Comparison of ENCODE assay signal across 8 cellular contexts in the genomic region with DNA sequence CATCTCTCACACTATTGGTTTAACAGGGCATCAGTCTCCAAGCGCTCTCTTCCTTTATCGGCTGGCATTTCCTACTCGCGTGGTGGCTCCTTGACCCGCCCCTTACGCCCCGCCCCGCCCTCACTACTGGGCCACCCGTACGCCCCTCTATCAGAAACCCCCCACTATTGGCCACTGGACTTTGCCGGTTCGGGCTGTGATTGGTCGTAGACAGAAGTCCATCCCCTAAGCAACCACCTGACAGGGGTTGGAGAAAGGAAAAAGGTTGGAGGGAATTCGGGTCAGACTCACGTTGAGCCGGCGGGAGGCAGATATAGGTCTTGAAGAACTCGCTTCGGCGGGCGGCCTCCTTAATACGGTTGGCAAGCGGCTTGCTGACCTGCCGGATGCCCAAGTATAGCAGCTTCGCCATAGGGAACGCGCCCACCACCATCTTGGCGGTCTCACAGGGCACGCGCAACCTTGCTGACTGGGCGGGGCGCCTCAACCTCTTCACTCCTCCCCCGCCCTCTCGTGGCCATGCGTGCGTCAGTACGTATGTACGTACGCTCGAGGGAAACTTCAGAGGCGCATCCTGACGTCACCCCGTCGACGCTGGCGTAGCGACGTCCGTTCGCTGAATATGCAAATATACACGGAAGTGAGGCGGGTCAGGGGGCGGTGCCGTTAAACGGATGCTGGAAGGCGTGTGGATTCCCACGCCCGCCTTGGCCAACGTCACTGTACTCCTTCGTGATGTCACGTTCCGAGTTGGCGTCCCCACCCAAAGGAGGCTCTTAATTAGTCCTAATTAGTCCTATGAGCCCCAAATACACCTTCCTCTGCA. TPM values are rescaled to one million over a fixed set of nuclear protein-coding genes. Genes with fewer than 3 reads are reported as not detected.
DNase-seq lines count a peak whose midpoint lies in the region; ATAC-seq and TF ChIP-seq lines count a peak whose summit lies in the region.

TSS of gene OPA3 (minus strand) at position 471 of the 826 bp plus-strand sequence. CDS start at position 433, 38 bp downstream.

- H3K4me3 ChIP-seq in GM12875 (ENCODE audit: low read depth, low read length) (peak within 1 kb of the TSS; percentile 91), adipocyte (ENCODE audit: low read length) (peak within 1 kb of the TSS; percentile 100), cardiac muscle cell (peak within 1 kb of the TSS; percentile 66), parathyroid adenoma (ENCODE audit: low read depth, low read length) (peak within 1 kb of the TSS; percentile 100), transverse colon (peak within 1 kb of the TSS; percentile 63 to 75 (median 74))

- H3K9ac ChIP-seq in adipocyte (ENCODE audit: low read length) (peak within 1 kb of the TSS; percentile 100), parathyroid adenoma (peak within 1 kb of the TSS; percentile 78)

- H3K36me3 ChIP-seq in adipocyte (ENCODE audit: control insufficient read depth, insufficient read depth, low read length, severe bottlenecking) (no peaks in the 10 kb centered on the region), cardiac muscle cell (no peaks in the 10 kb centered on the region), parathyroid adenoma (ENCODE audit: control insufficient read depth, insufficient read depth, low read length) (no peaks in the 10 kb centered on the region), transverse colon (no peaks in the 10 kb centered on the region)

- intact Hi-C loops in transverse colon (cut with DNase I; ENCODE audit: low total_unique reads), result no loop called here

- TF ChIP-seq CTCF in GM12875 (IDR thresholded peaks at IDR 0.05; ENCODE audit: borderline replicate concordance, insufficient read depth, low read depth, low read length) (no peak), cardiac muscle cell (IDR thresholded peaks at IDR 0.05; ENCODE audit: low read depth, low read length) (no peak), parathyroid adenoma (IDR thresholded peaks at IDR 0.05) (peak; percentile 21), transverse colon (IDR thresholded peaks at IDR 0.05) (peak in 3 of 5 experiments; percentile 12 to 40 (median 37))

- H3K4me2 ChIP-seq in parathyroid adenoma (ENCODE audit: low read length), result peak within 1 kb of the TSS; percentile 100

- peak within 1 kb of the TSS; percentile 94 for H2AFZ ChIP-seq in parathyroid adenoma

- WGBS in transverse colon (ENCODE audit: low coverage in 1 of 2), 2 donors, result 0% methylated on average over 3 to 47 of the region's 63 CpGs

- H3K9me3 ChIP-seq in adipocyte (ENCODE audit: control insufficient read depth, low read length) (no peaks in the 10 kb centered on the region), cardiac muscle cell (ENCODE audit: low read depth) (no peaks in the 10 kb centered on the region), parathyroid adenoma (ENCODE audit: control insufficient read depth, low read length) (no peaks in the 10 kb centered on the region), transverse colon (no peaks in the 10 kb centered on the region)

- peaks cover 16% of the 10 kb centered on the region for H3K79me2 ChIP-seq in parathyroid adenoma

- TF ChIP-seq POLR2A in transverse colon (IDR thresholded peaks at IDR 0.05), result peak; percentile 67

- peak; percentile 91 for ATAC-seq in HG02798 (IDR thresholded peaks at IDR 0.05; ENCODE audit: poor library complexity, unreplicated experiment)

- H3K4me1 ChIP-seq in adipocyte (ENCODE audit: control insufficient read depth, insufficient read depth, low read length) (peaks cover 6% of the 10 kb centered on the region), cardiac muscle cell (ENCODE audit: low read depth) (peaks cover 3% of the 10 kb centered on the region), parathyroid adenoma (peaks cover 13% of the 10 kb centered on the region), transverse colon (peaks cover 5 to 15% (median 9%) of the 10 kb centered on the region in 4 donors)

- H3K27me3 ChIP-seq in adipocyte (replicated peaks; ENCODE audit: control insufficient read depth, insufficient read depth, low read length) (no peaks in the 10 kb centered on the region), cardiac muscle cell (no peaks in the 10 kb centered on the region), parathyroid adenoma (ENCODE audit: control insufficient read depth, insufficient read depth, low read length) (no peaks in the 10 kb centered on the region), transverse colon (no peaks in the 10 kb centered on the region)

- H3K27ac ChIP-seq in cardiac muscle cell (peak within 1 kb of the TSS; percentile 94), parathyroid adenoma (peak within 1 kb of the TSS; percentile 98), transverse colon (peak within 1 kb of the TSS; percentile 96 to 99 (median 97))

- peak; percentile 94 for TF ChIP-seq EP300 in transverse colon (IDR thresholded peaks at IDR 0.05; ENCODE audit: low read depth)

- in situ Hi-C loops in transverse colon (cut with MboI; ENCODE audit: low pct_ligation_motif_present in 1 of 4, low pct_unique_long_range_greater_than_20kb in 1 of 4, low sequenced_read_pairs in 3 of 4), result no loop called here

- peak; percentile 100 for DNase-seq in NCI-H1436 (lab: John Stamatoyannopoulos, UW)
- DNase-seq in T follicular helper cell (ENCODE audit: low read depth), result peak; percentile 99
- peak; percentile 100 for DNase-seq in adipocyte (ENCODE audit: low read depth)
- DNase-seq in cardiac muscle cell (ENCODE audit: low read depth in 1 of 2, low spot score in 1 of 2), result peak; percentile 100
- peak; percentile 100 for DNase-seq in transverse colon

RNA-seq across cellular contexts. Expression of gene OPA3, which starts in this region (rescaled TPM):
- 13.2 and 13.7 TPM in 2 replicates for total RNA-seq in cardiac muscle cell
- 14.8 and 26.7 TPM in 2 replicates for polyA plus RNA-seq in cardiac muscle cell
- total RNA-seq in transverse colon, result 10 to 100 TPM in 1 of 4 donors, 1 to 10 TPM in 3; 6.7 to 10.8 (median 8.6) TPM

Comparison
In these comparisons a context has a peak if more than half of its experiments do, and no peak if none do; other contexts are left out.
1. Peak in every context shown above with its lines: DNase-seq, ATAC-seq, H3K4me3 ChIP-seq and H3K27ac ChIP-seq.
2. CTCF ChIP-seq: peak in parathyroid adenoma (single experiment) and transverse colon (3 of 5); none in GM12875 (single experiment) and cardiac muscle cell (single experiment).